ENCODE assay signal across 8 cellular contexts in genomic region chr13:99432637-99433542, GRCh38.
DNase-seq lines count a peak whose midpoint lies in the region; ATAC-seq and TF ChIP-seq lines count a peak whose summit lies in the region.

No MANE protein-coding gene starts in this region.

- no peaks in the 10 kb centered on the region for H3K27me3 ChIP-seq in RWPE2 (ENCODE audit: insufficient read depth, poor library complexity, severe bottlenecking)
- H3K27me3 ChIP-seq in sigmoid colon = no peaks in the 10 kb centered on the region

- TF ChIP-seq POLR2A in sigmoid colon (IDR thresholded peaks at IDR 0.05) = no peak

- no peak for TF ChIP-seq EP300 in sigmoid colon (IDR thresholded peaks at IDR 0.05)

- WGBS in sigmoid colon, 2 donors = 28 to 60% methylated on average over 23 of the region's 23 CpGs

- intact Hi-C loops in cardiac septum (cut with DNase I) = no loop called here
- intact Hi-C loops in sigmoid colon (cut with DNase I) = loop anchor here (10.0 kb wide), 1 partner anchor 172 kb away; the partner anchor contains the start of gene CLYBL

- ATAC-seq in GM18873 (IDR thresholded peaks at IDR 0.05; ENCODE audit: low FRiP score, unreplicated experiment) (peak; percentile 64), HG03066 (IDR thresholded peaks at IDR 0.05; ENCODE audit: low read depth, unreplicated experiment) (peak; percentile 45), RWPE2 (ENCODE audit: low read depth) (peak; percentile 56)

- no peak for TF ChIP-seq CTCF in RWPE2 (IDR thresholded peaks at IDR 0.05; ENCODE audit: poor library complexity, severe bottlenecking)
- no peak for TF ChIP-seq CTCF in sigmoid colon (IDR thresholded peaks at IDR 0.05)

- no peak for DNase-seq in RWPE2 (ENCODE audit: low spot score)
- DNase-seq in activated naive CD4-positive, alpha-beta T cell (lab: John Stamatoyannopoulos, UW) = peak; percentile 49 to 62 (median 58)
- peak; percentile 81 for DNase-seq in cardiac septum (ENCODE audit: low spot score)
- DNase-seq in sigmoid colon = peak; percentile 87
- DNase-seq in NCI-H1930 (lab: John Stamatoyannopoulos, UW) = no peak
- DNase-seq in NCI-H1092 (lab: John Stamatoyannopoulos, UW) = no peak

- no peaks in the 10 kb centered on the region for H3K36me3 ChIP-seq in RWPE2 (ENCODE audit: low read depth)
- H3K36me3 ChIP-seq in sigmoid colon = no peaks in the 10 kb centered on the region

- H3K27ac ChIP-seq in RWPE2 (ENCODE audit: poor library complexity, severe bottlenecking) (no peak overlapping the region), sigmoid colon (peak overlapping the region in 3 of 4 donors; percentile 12 to 48 (median 24))

- H3K4me1 ChIP-seq in RWPE2 (ENCODE audit: insufficient read depth, poor library complexity, severe bottlenecking) = no peaks in the 10 kb centered on the region
- peaks cover 0 to 7% (median 0%) of the 10 kb centered on the region in 4 donors for H3K4me1 ChIP-seq in sigmoid colon

- H3K4me3 ChIP-seq in RWPE2 (ENCODE audit: severe bottlenecking) = no peak overlapping the region
- H3K4me3 ChIP-seq in sigmoid colon = peak overlapping the region in 2 of 4 donors; percentile 5 to 16

- H3K9me3 ChIP-seq in RWPE2 (ENCODE audit: severe bottlenecking) (no peaks in the 10 kb centered on the region), sigmoid colon (no peaks in the 10 kb centered on the region)

Comparison
In these comparisons a context has a peak if more than half of its experiments do, and no peak if none do; other contexts are left out.
1. DNase-seq: peak in activated naive CD4-positive, alpha-beta T cell (4 of 4), cardiac septum (single experiment) and sigmoid colon (single experiment); none in RWPE2 (single experiment), NCI-H1930 (0 of 2) and NCI-H1092 (single experiment).
2. Peak in every context shown above with its lines, with median percentiles within 50 percentile points of each other: ATAC-seq.